Comparison of ENCODE assay signal across 1 cellular context in the genomic region with DNA sequence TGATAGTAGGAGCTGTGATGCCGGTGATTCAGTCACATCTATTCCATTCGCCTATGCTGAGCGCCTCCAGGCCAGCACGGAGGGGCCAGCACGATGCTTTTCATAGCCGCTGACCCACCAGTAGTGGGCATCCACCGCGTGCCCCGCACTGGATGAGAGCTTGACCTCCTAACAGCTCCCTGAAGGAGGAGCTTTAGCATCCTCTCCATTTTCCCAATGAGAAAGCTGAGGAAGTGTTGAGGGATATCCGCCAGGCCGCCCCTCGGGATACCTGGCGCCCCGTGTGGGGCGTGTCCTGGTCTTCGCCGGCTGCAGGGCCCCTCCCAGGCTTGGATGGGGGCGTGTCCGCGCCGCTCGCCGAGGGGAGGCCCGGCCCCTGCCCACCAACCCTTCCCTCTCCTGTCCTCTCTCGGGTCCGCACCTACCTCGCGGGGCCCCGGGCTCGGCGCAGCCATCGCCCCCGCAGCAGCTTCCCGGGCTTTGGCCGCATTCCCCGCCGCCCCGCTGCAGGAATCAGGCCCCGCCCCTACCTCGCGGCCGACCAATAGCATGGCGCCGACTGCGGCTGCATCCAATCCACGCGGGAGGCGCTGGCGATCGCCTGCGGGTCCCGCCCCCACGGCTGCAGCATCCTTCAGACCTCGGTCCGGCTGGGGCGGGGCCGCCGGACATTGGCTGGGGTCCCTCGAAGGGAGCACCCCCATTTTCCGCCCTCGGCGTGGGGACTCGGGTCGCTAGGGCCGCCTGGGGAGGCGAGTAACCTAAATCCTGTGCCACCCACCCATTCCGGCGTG.
TF ChIP-seq lines count a peak whose summit lies in the region.

A gene with protein sequence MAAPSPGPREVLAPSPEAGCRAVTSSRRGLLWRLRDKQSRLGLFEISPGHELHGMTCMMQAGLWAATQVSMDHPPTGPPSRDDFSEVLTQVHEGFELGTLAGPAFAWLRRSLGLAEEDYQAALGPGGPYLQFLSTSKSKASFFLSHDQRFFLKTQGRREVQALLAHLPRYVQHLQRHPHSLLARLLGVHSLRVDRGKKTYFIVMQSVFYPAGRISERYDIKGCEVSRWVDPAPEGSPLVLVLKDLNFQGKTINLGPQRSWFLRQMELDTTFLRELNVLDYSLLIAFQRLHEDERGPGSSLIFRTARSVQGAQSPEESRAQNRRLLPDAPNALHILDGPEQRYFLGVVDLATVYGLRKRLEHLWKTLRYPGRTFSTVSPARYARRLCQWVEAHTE (minus strand): TSS at position 480 of the 794 bp plus-strand sequence. CDS start 25 bp downstream, at position 455.

TF ChIP-seq in GM23338, 12 proteins besides CTCF, POLR2A, EP300 and RAD21 (continued from another document):
- TF ChIP-seq ZNF114 (CRISPR knock-in tag; IDR thresholded peaks at IDR 0.05) = no peak
- no peak for TF ChIP-seq ZNF331 (CRISPR knock-in tag; IDR thresholded peaks at IDR 0.05; ENCODE audit: low read depth)
